ENCODE assay signal across 1 cellular context in the genomic region with DNA sequence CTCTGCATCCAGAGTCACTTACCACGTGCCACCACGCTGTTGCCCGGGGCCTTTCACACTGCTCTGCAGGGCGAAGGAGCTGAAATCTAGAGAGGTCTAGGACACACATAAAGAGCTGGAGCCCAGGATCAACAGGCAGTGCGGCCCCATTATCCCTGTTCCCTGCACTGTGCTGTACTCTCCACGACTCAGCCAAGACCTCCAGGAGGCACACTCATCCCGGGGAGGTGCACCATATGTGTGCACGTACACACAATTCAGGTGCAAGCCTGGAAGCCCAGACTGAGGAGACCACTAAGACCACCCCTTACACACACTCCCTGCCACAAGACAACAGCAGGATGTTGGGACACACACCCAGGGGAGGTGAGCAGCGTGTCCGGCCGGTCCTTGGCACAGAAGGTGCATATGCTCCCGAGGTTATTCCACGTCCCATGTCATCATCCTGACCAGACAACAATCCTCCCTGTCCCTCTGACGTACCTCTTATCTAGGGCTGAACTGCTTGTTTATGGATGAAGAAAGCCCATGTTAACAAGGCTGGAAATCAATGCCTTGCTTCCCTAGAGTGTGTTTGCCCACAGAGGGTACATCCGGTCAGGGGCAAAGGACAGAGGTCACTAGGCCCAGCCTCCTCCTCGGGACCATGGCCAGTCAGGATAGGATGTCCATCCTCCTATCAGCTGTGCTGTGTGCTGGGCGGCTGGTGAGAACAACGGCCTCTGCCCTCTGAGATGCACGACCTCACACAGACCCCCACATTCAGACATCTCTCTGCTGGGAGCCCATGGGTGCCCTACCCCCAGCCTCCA.
TF ChIP-seq lines count a peak whose summit lies in the region.

No MANE protein-coding gene starts in this region.

TF ChIP-seq in HEK293T, 16 proteins besides CTCF, POLR2A, EP300 and RAD21 (continued from another document):
- TF ChIP-seq FOXK2 (IDR thresholded peaks at IDR 0.05) (no peak), SP1 (IDR thresholded peaks at IDR 0.05) (no peak), ARNT (IDR thresholded peaks at IDR 0.05) (no peak), LEF1 (IDR thresholded peaks at IDR 0.05; ENCODE audit: borderline replicate concordance) (no peak)
